In genomic region chr12:131642101-131642540, GRCh38 we compare ENCODE assay signal across 14 cellular contexts.
DNase-seq lines count a peak whose midpoint lies in the region; ATAC-seq and TF ChIP-seq lines count a peak whose summit lies in the region.
"Had no signal": no experiment of that assay in that cellular context is flagged by ENCODE, and none has a peak within 500 bp of the region (broad histone marks: within the 10 kb centered on the region; RNA-seq: fewer than 3 reads in every experiment).

No MANE protein-coding gene starts in this region.

- intact Hi-C loops in testis (cut with DNase I; ENCODE audit: low total_unique reads): loop anchor here (5.0 kb wide), 1 partner anchor 330 kb away; no protein-coding TSS in a partner anchor

- peaks cover 6% of the 10 kb centered on the region for H3K4me1 ChIP-seq in testis
- H3K4me1 ChIP-seq: psoas muscle had no signal

- peaks cover 14% of the 10 kb centered on the region for H3K27me3 Mint-ChIP-seq in activated naive CD8-positive, alpha-beta T cell treated with anti-CD3 and anti-CD28 coated beads for 36 hours
- H3K27me3 Mint-ChIP-seq in activated naive CD8-positive, alpha-beta T cell treated with anti-CD3 and anti-CD28 coated beads, Interleukin-2, amount 50 U/mL, for 24 hours: peaks cover 11% of the 10 kb centered on the region
- H3K27me3 Mint-ChIP-seq in WTC11 (ENCODE audit: low read depth): no peaks in the 10 kb centered on the region; the same call in 1 of the 2 replicates

- no peaks in the 10 kb centered on the region for H3K36me3 ChIP-seq in testis (ENCODE audit: low read depth, missing control alignments)

- no peak overlapping the region for H3K4me3 Mint-ChIP-seq in activated naive CD8-positive, alpha-beta T cell treated with anti-CD3 and anti-CD28 coated beads for 36 hours
- H3K4me3 Mint-ChIP-seq in activated naive CD8-positive, alpha-beta T cell treated with anti-CD3 and anti-CD28 coated beads, Interleukin-2, amount 50 U/mL, for 24 hours: no peak overlapping the region
- no peak overlapping the region for H3K4me3 Mint-ChIP-seq in WTC11

- peak; percentile 21 for DNase-seq in activated naive CD8-positive, alpha-beta T cell treated with anti-CD3 and anti-CD28 coated beads for 36 hours
- no peak for DNase-seq in activated naive CD8-positive, alpha-beta T cell treated with anti-CD3 and anti-CD28 coated beads, Interleukin-2, amount 50 U/mL, for 24 hours
- DNase-seq in WTC11 (ENCODE audit: low spot score) (no peak), testis (peak; percentile 71), NCI-H2171 treated with DMSO at 0.1 percent for 48 hours (lab: John Stamatoyannopoulos, UW) (no peak), NCI-H1048 (lab: John Stamatoyannopoulos, UW) (no peak)
- DNase-seq: activated naive CD4-positive, alpha-beta T cell; DND-41; kidney glomerular epithelial cell; NCI-H1694; psoas muscle; SK-N-SH had no signal

- no peaks in the 10 kb centered on the region for H3K4me1 Mint-ChIP-seq in activated naive CD8-positive, alpha-beta T cell treated with anti-CD3 and anti-CD28 coated beads for 36 hours
- no peaks in the 10 kb centered on the region for H3K4me1 Mint-ChIP-seq in activated naive CD8-positive, alpha-beta T cell treated with anti-CD3 and anti-CD28 coated beads, Interleukin-2, amount 50 U/mL, for 24 hours
- peaks cover 30% of the 10 kb centered on the region for H3K4me1 Mint-ChIP-seq in WTC11

- CTCF ChIA-PET in WTC11 (lab: Charles Lee): no interaction called here

- ATAC-seq in activated naive CD8-positive, alpha-beta T cell treated with anti-CD3 and anti-CD28 coated beads, Interleukin-2, amount 50 U/mL, for 24 hours: no peak
- ATAC-seq in HG02798 (IDR thresholded peaks at IDR 0.05; ENCODE audit: poor library complexity, unreplicated experiment) (peak; percentile 62), WTC11 (peak; percentile 31), esophagus mucosa (no peak)
- ATAC-seq: psoas muscle had no signal

- H3K9me3 ChIP-seq in testis: no peaks in the 10 kb centered on the region
- H3K9me3 ChIP-seq: psoas muscle, SK-N-SH had no signal

- H3K27me3 ChIP-seq in testis: no peaks in the 10 kb centered on the region

- no peak overlapping the region for H3K27ac Mint-ChIP-seq in activated naive CD8-positive, alpha-beta T cell treated with anti-CD3 and anti-CD28 coated beads for 36 hours
- H3K27ac Mint-ChIP-seq in activated naive CD8-positive, alpha-beta T cell treated with anti-CD3 and anti-CD28 coated beads, Interleukin-2, amount 50 U/mL, for 24 hours: no peak overlapping the region
- H3K27ac Mint-ChIP-seq in WTC11: no peak overlapping the region

- TF ChIP-seq POLR2A in testis (IDR thresholded peaks at IDR 0.05): no peak

- H3K4me3 ChIP-seq in testis: peak overlapping the region in 1 of 2 donors; percentile 18
- H3K4me3 ChIP-seq: psoas muscle had no signal

- WGBS in testis, 2 donors: 42% methylated on average over 8 of the region's 8 CpGs; no CpG with 5 or more reads in 1 of the 2 donors

- POLR2A ChIA-PET in WTC11 (lab: Charles Lee): no interaction called here

- H3K9me3 Mint-ChIP-seq in activated naive CD8-positive, alpha-beta T cell treated with anti-CD3 and anti-CD28 coated beads for 36 hours: no peaks in the 10 kb centered on the region
- no peaks in the 10 kb centered on the region for H3K9me3 Mint-ChIP-seq in activated naive CD8-positive, alpha-beta T cell treated with anti-CD3 and anti-CD28 coated beads, Interleukin-2, amount 50 U/mL, for 24 hours
- peaks cover 6% of the 10 kb centered on the region for H3K9me3 Mint-ChIP-seq in WTC11

- no peaks in the 10 kb centered on the region for H3K36me3 Mint-ChIP-seq in activated naive CD8-positive, alpha-beta T cell treated with anti-CD3 and anti-CD28 coated beads for 36 hours
- no peaks in the 10 kb centered on the region for H3K36me3 Mint-ChIP-seq in activated naive CD8-positive, alpha-beta T cell treated with anti-CD3 and anti-CD28 coated beads, Interleukin-2, amount 50 U/mL, for 24 hours (ENCODE audit: low read depth)
- H3K36me3 Mint-ChIP-seq in WTC11: no peaks in the 10 kb centered on the region; the same call in 1 of the 2 replicates

- no peak for TF ChIP-seq CTCF in WTC11 (IDR thresholded peaks at IDR 0.05)
- TF ChIP-seq CTCF in testis (IDR thresholded peaks at IDR 0.05): no peak

- no peak overlapping the region for H3K27ac ChIP-seq in testis
- H3K27ac ChIP-seq: psoas muscle had no signal

TF ChIP-seq in WTC11, 78 proteins besides CTCF, POLR2A, EP300 and RAD21 (continues in another document):
- no peak for TF ChIP-seq E2F1 (CRISPR knock-in tag; IDR thresholded peaks at IDR 0.05)
- TF ChIP-seq ERG (CRISPR knock-in tag; IDR thresholded peaks at IDR 0.05): no peak
- TF ChIP-seq ZNF138 (CRISPR knock-in tag; conservative IDR thresholded peaks at IDR 0.05): no peak
- TF ChIP-seq ZSCAN18 (CRISPR knock-in tag; IDR thresholded peaks at IDR 0.05): no peak
- TF ChIP-seq JAZF1 (CRISPR knock-in tag; IDR thresholded peaks at IDR 0.05): no peak
- no peak for TF ChIP-seq ZNF281 (CRISPR knock-in tag; IDR thresholded peaks at IDR 0.05)
- TF ChIP-seq ZNF232 (CRISPR knock-in tag; IDR thresholded peaks at IDR 0.05): no peak
- no peak for TF ChIP-seq SOX15 (CRISPR knock-in tag; IDR thresholded peaks at IDR 0.05)
- no peak for TF ChIP-seq MYBL2 (CRISPR knock-in tag; IDR thresholded peaks at IDR 0.05)
- TF ChIP-seq OVOL2 (CRISPR knock-in tag; IDR thresholded peaks at IDR 0.05; ENCODE audit: borderline replicate concordance): no peak
- TF ChIP-seq ZNF317 (CRISPR knock-in tag; IDR thresholded peaks at IDR 0.05; ENCODE audit: borderline replicate concordance, low read depth): no peak
- no peak for TF ChIP-seq ZNF416 (CRISPR knock-in tag; IDR thresholded peaks at IDR 0.05)
- no peak for TF ChIP-seq CDX4 (CRISPR knock-in tag; IDR thresholded peaks at IDR 0.05; ENCODE audit: borderline replicate concordance)
- no peak for TF ChIP-seq TP53 (CRISPR knock-in tag; IDR thresholded peaks at IDR 0.05)
- TF ChIP-seq RORB (CRISPR knock-in tag; IDR thresholded peaks at IDR 0.05): no peak

Comparison
In these comparisons a context has a peak if more than half of its experiments do, and no peak if none do; other contexts are left out.
1. DNase-seq: peak in activated naive CD8-positive, alpha-beta T cell treated with anti-CD3 and anti-CD28 coated beads for 36 hours (single experiment) and testis (single experiment); none in activated naive CD8-positive, alpha-beta T cell treated with anti-CD3 and anti-CD28 coated beads, Interleukin-2, amount 50 U/mL, for 24 hours (single experiment), WTC11 (single experiment), NCI-H2171 treated with DMSO at 0.1 percent for 48 hours (single experiment) and NCI-H1048 (single experiment).
2. ATAC-seq: peak in HG02798 (single experiment) and WTC11 (single experiment); none in activated naive CD8-positive, alpha-beta T cell treated with anti-CD3 and anti-CD28 coated beads, Interleukin-2, amount 50 U/mL, for 24 hours (single experiment) and esophagus mucosa (single experiment).